Comparison of ENCODE assay signal across 14 cellular contexts in the genomic region with DNA sequence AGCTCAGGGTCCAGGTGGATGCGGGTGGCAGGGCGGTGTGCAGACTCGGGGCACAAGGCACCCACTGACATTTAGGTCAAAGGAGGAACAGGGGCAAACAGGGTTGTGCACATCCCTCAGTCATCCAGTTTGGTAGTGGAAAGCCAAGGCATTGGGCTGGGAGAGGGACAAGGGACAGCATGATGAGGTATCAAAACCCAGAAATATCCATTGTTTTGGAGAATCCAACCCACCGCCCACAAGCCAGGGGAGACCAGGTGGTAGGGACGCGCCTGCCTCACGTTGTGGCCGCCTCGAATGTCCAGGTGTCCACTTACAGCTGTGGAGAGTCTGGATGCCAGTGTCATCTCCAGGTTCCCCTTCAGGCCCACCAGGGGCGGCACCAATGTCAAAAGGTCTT. TPM values are rescaled to one million over a fixed set of nuclear protein-coding genes. Genes with fewer than 3 reads are reported as not detected.
A peak's percentile ranks its signal among the peaks of the same experiment; 100 is the strongest.
DNase-seq lines count a peak whose midpoint lies in the region; ATAC-seq and TF ChIP-seq lines count a peak whose summit lies in the region.
"Had no signal": no experiment of that assay in that cellular context is flagged by ENCODE, and none has a peak within 500 bp of the region (broad histone marks: within the 10 kb centered on the region; RNA-seq: fewer than 3 reads in every experiment).

No MANE protein-coding gene starts in this region.

- no peak overlapping the region for H3K4me3 Mint-ChIP-seq in stimulated activated memory B cell treated with anti-CD40 and anti-IgM and Interleukin-4, amounts not matched to agents 10 μg/mL and 1 μg/mL and 100 μg/mL, for 72 hours
- H3K4me3 Mint-ChIP-seq: CD8-positive, alpha-beta T cell had no signal

- CTCF ChIA-PET in GM10248 (lab: Yijun Ruan, JAX), result interaction anchor here (1.6 kb wide), 1 partner anchor 31 kb away, joined by 3 read pairs; no protein-coding TSS in a partner anchor

- no peaks in the 10 kb centered on the region for H3K27me3 Mint-ChIP-seq in stimulated activated memory B cell treated with anti-CD40 and anti-IgM and Interleukin-4, amounts not matched to agents 10 μg/mL and 1 μg/mL and 100 μg/mL, for 72 hours

- no peak overlapping the region for H3K27ac Mint-ChIP-seq in stimulated activated memory B cell treated with anti-CD40 and anti-IgM and Interleukin-4, amounts not matched to agents 10 μg/mL and 1 μg/mL and 100 μg/mL, for 72 hours
- H3K27ac Mint-ChIP-seq: CD8-positive, alpha-beta T cell had no signal

- no peaks in the 10 kb centered on the region for H3K9me3 Mint-ChIP-seq in stimulated activated memory B cell treated with anti-CD40 and anti-IgM and Interleukin-4, amounts not matched to agents 10 μg/mL and 1 μg/mL and 100 μg/mL, for 72 hours
- H3K9me3 Mint-ChIP-seq: CD8-positive, alpha-beta T cell had no signal

- H3K27ac ChIP-seq in coronary artery, result no peak overlapping the region
- H3K27ac ChIP-seq: A549, C4-2B had no signal

- no peak for ATAC-seq in stimulated activated memory B cell treated with anti-CD40 and anti-IgM and Interleukin-4, amounts not matched to agents 10 μg/mL and 1 μg/mL and 100 μg/mL, for 72 hours
- ATAC-seq: A549; CD8-positive, alpha-beta T cell; HCT116 had no signal

- peak; percentile 8 for DNase-seq in D341Med (ENCODE audit: low spot score)
- DNase-seq in GM10248 (ENCODE audit: extremely low spot score), result peak; percentile 5
- peak; percentile 35 for DNase-seq in coronary artery (ENCODE audit: low spot score)
- peak; percentile 34 for DNase-seq in ureter (ENCODE audit: low spot score)
- DNase-seq in NCI-H1694 treated with DMSO at 0.1 percent for 48 hours (lab: John Stamatoyannopoulos, UW), result no peak
- DNase-seq: BE2C; CD8-positive, alpha-beta T cell; COR-L47; DND-41; GDM1 had no signal

- peaks cover 24% of the 10 kb centered on the region for H3K4me1 Mint-ChIP-seq in stimulated activated memory B cell treated with anti-CD40 and anti-IgM and Interleukin-4, amounts not matched to agents 10 μg/mL and 1 μg/mL and 100 μg/mL, for 72 hours

- POLR2A ChIA-PET in GM10248 (lab: Yijun Ruan, JAX), result no interaction called here

- peaks cover 33% of the 10 kb centered on the region for H3K36me3 Mint-ChIP-seq in stimulated activated memory B cell treated with anti-CD40 and anti-IgM and Interleukin-4, amounts not matched to agents 10 μg/mL and 1 μg/mL and 100 μg/mL, for 72 hours

- H3K4me3 ChIP-seq in coronary artery, result no peak overlapping the region
- H3K4me3 ChIP-seq: A549 had no signal

- no peak for TF ChIP-seq CTCF in GM10248 (IDR thresholded peaks at IDR 0.05; ENCODE audit: control extremely low read depth, extremely low read depth, low read depth, missing control alignments)
- TF ChIP-seq CTCF in coronary artery (IDR thresholded peaks at IDR 0.05), result no peak

RNA-seq across cellular contexts. Expression of gene SLC41A3, which starts 33.3 kb away (rescaled TPM):
- 72.0 TPM for total RNA-seq in ureter
